In the genomic region with DNA sequence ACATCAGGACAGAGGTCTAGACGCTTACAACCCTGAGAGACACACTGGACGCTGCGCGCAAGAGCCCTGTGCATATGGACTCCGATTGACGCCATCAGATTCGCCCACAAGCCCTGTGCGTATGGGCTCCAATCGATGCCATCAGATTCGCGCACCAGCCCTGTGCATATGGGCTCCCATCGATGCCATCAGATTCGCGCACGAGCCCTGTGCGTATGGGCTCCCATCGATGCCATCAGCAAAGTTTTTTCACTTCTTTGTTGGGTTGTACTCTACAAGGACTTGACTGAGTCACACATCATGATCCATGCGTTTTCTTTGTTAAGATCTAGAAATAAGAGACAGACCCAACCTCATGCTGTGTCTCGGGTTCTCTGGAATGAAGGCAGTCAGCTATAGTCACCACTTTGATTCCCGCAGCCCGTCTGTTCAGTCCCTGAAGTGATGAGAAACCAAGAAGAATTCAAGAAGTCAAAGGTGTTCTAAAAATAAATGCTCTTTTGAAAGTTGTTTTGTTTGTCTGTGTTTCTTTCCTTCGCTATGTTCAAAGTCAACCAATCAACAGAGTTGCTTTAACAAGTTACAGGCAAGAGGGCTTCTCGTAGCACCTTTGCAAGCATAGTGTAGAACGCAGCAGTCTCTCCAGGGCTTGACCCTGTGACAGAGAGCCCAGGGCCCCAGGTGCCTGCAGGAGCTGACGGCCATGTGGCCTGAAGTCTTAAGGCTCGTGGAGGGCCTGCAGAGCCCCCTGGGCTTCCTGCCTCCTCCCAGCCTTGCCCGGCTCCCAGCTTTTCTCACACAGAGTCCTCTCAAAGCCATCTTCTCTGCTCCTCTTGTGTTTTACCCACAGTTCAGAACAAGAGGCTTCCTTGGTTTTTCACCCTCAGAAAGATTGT, we compare ENCODE assay signal across 11 cellular contexts. TPM values are rescaled to one million over a fixed set of nuclear protein-coding genes. Genes with fewer than 3 reads are reported as not detected.
A peak's percentile ranks its signal among the peaks of the same experiment; 100 is the strongest.
DNase-seq lines count a peak whose midpoint lies in the region; ATAC-seq, FAIRE-seq and TF ChIP-seq lines count a peak whose summit lies in the region.
"Had no signal": no experiment of that assay in that cellular context is flagged by ENCODE, and none has a peak within 500 bp of the region (broad histone marks: within the 10 kb centered on the region; RNA-seq: fewer than 3 reads in every experiment).

No MANE protein-coding gene starts in this region.

- no peak for ATAC-seq in psoas muscle
- ATAC-seq in GM18909 (IDR thresholded peaks at IDR 0.05; ENCODE audit: poor library complexity, unreplicated experiment) = no peak

- no peaks in the 10 kb centered on the region for H3K27me3 ChIP-seq in AG04450 (ENCODE audit: control insufficient read depth, insufficient read depth, low read length)
- no peaks in the 10 kb centered on the region for H3K27me3 ChIP-seq in astrocyte (ENCODE audit: insufficient read depth, low read length)
- H3K27me3 ChIP-seq in psoas muscle (ENCODE audit: insufficient read depth in 3 of 3, low read length in 2 of 3) = no peaks in the 10 kb centered on the region
- H3K27me3 ChIP-seq: foreskin keratinocyte had no signal

- peaks cover 17% of the 10 kb centered on the region for H3K36me3 Mint-ChIP-seq in astrocyte (ENCODE audit: low read depth, unreplicated experiment)

- no peak for TF ChIP-seq CTCF in AG04450 (IDR thresholded peaks at IDR 0.05; ENCODE audit: low read depth, low read length)
- no peak for TF ChIP-seq CTCF in astrocyte (IDR thresholded peaks at IDR 0.05; ENCODE audit: insufficient read depth, low read depth, low read length)
- TF ChIP-seq CTCF in fibroblast of pulmonary artery (IDR thresholded peaks at IDR 0.05; ENCODE audit: low read length, missing control alignments) = no peak
- no peak for TF ChIP-seq CTCF in psoas muscle (IDR thresholded peaks at IDR 0.05)

- H3K27me3 Mint-ChIP-seq in astrocyte (ENCODE audit: low read depth, unreplicated experiment) = no peaks in the 10 kb centered on the region

- H3K9me3 ChIP-seq in AG04450 (ENCODE audit: control insufficient read depth, insufficient read depth, low read length) = peaks cover 3% of the 10 kb centered on the region
- no peaks in the 10 kb centered on the region for H3K9me3 ChIP-seq in astrocyte (ENCODE audit: insufficient read depth, low read depth, low read length)
- no peaks in the 10 kb centered on the region for H3K9me3 ChIP-seq in psoas muscle

- intact Hi-C loops in psoas muscle (cut with DNase I) = loop anchor here in 1 of 2 donors (5.0 kb wide), 1 partner anchor 62 kb away; no protein-coding TSS in a partner anchor

- peak; percentile 69 for FAIRE-seq in astrocyte (lab: Jason Lieb, UNC)

- H4K20me1 ChIP-seq in astrocyte (ENCODE audit: insufficient read depth, low read length) = no peaks in the 10 kb centered on the region

- H3K27ac ChIP-seq in AG04450 (ENCODE audit: low read depth, low read length) (peak overlapping the region; percentile 94), astrocyte (ENCODE audit: low read depth, low read length) (peak overlapping the region; percentile 99), psoas muscle (peak overlapping the region; percentile 66)
- H3K27ac ChIP-seq: foreskin keratinocyte had no signal

- H3K9me3 Mint-ChIP-seq in astrocyte (ENCODE audit: unreplicated experiment) = peaks cover 3% of the 10 kb centered on the region

- H3K4me3 Mint-ChIP-seq in astrocyte (ENCODE audit: unreplicated experiment) = peak overlapping the region; percentile 28

- H3K79me2 ChIP-seq in astrocyte (ENCODE audit: insufficient read depth, low read length) = peaks cover 76% of the 10 kb centered on the region

- H3K4me1 Mint-ChIP-seq in astrocyte (ENCODE audit: low read depth, unreplicated experiment) = peaks cover 70% of the 10 kb centered on the region

- H2AFZ ChIP-seq in astrocyte (ENCODE audit: low read depth, low read length) = no peak overlapping the region

- H3K36me3 ChIP-seq in astrocyte (ENCODE audit: insufficient read depth, low read length) (no peaks in the 10 kb centered on the region), psoas muscle (ENCODE audit: insufficient read depth in 1 of 2, low read depth in 1 of 2) (peaks cover 0 to 7% of the 10 kb centered on the region in 2 donors)

- H3K4me1 ChIP-seq in astrocyte (ENCODE audit: insufficient read depth, low read length) (peaks cover 65% of the 10 kb centered on the region), psoas muscle (peaks cover 65% of the 10 kb centered on the region)

- CTCF ChIA-PET in AG04450 (lab: Charles Lee) = no interaction called here

- POLR2A ChIA-PET in AG04450 (lab: Yijun Ruan, JAX) = no interaction called here

- H3K4me3 ChIP-seq in AG04450 (ENCODE audit: low read depth, low read length) (no peak overlapping the region), astrocyte (ENCODE audit: insufficient read depth, low read depth, low read length) (peak overlapping the region; percentile 6), fibroblast of pulmonary artery (replicated peaks; ENCODE audit: low read depth, low read length) (no peak overlapping the region), psoas muscle (no peak overlapping the region)

- DNase-seq in AG04450 (ENCODE audit: low read depth, low spot score) = no peak
- peak; percentile 96 for DNase-seq in astrocyte (ENCODE audit: low read depth)
- DNase-seq in fibroblast of pulmonary artery (ENCODE audit: low read depth) = peak; percentile 58
- DNase-seq in psoas muscle = no peak
- DNase-seq in DMS153 treated with DMSO at 0.1 percent for 48 hours (lab: John Stamatoyannopoulos, UW; ENCODE audit: unreplicated experiment) = no peak
- no peak for DNase-seq in germinal center (ENCODE audit: low spot score)
- no peak for DNase-seq in NCI-H187 (lab: John Stamatoyannopoulos, UW)
- DNase-seq: activated T-cell treated with anti-CD3 and anti-CD28 coated beads, Interleukin-2, amount 50 U/mL, for 1 hour; NCI-H446 had no signal

- H3K4me2 ChIP-seq in astrocyte (ENCODE audit: low read length) = peak overlapping the region; percentile 79

- H3K27ac Mint-ChIP-seq in astrocyte (ENCODE audit: unreplicated experiment) = peak overlapping the region; percentile 97

- 94 to 96% (median 94%) methylated on average over 27 of the region's 27 CpGs for WGBS in psoas muscle, 3 donors

- H3K9ac ChIP-seq in astrocyte (ENCODE audit: low read length) = peak overlapping the region; percentile 85

RNA-seq across cellular contexts. Expression of a gene that starts 7.9 kb away (rescaled TPM):
- polyA plus RNA-seq in AG04450 (2011; rRNA removed) (70.9 and 76.6 TPM in 2 replicates), psoas muscle (10 to 100 TPM in 1 of 3 donors, 1 to 10 TPM in 2; 7.8 to 26.7 (median 8.0) TPM)
- 86.5 and 107 TPM in 2 replicates for polyA minus RNA-seq in AG04450 (2011; rRNA and poly(A)+ RNA removed)
- total RNA-seq in astrocyte (33.5 and 38.8 TPM in 2 replicates), psoas muscle (10 to 100 TPM; 14.2 to 40.4 (median 28.4) TPM)

RNA-seq across cellular contexts. Expression of a gene that starts 32.6 kb away (rescaled TPM):
- polyA plus RNA-seq in AG04450 (2011; rRNA removed) = 0.77 and 0.87 TPM in 2 replicates
- 2.8 and 3.5 TPM in 2 replicates for polyA minus RNA-seq in AG04450 (2011; rRNA and poly(A)+ RNA removed)
- 1.2 and 1.3 TPM in 2 replicates for total RNA-seq in astrocyte
- total RNA-seq in psoas muscle = 1 to 10 TPM in 1 of 4 donors, under 1 TPM in 3; 0.17 to 1.3 (median 0.72) TPM
- under 1 TPM; 0.25 to 0.48 (median 0.38) TPM for polyA plus RNA-seq in psoas muscle

Comparison
In these comparisons a context has a peak if more than half of its experiments do, and no peak if none do; other contexts are left out.
1. DNase-seq: peak in astrocyte (single experiment) and fibroblast of pulmonary artery (single experiment); none in AG04450 (single experiment), psoas muscle (0 of 2), DMS153 treated with DMSO at 0.1 percent for 48 hours (single experiment), germinal center (single experiment) and NCI-H187 (0 of 2).
2. Peak in every context shown above with its lines, with median percentiles within 50 percentile points of each other: H3K27ac ChIP-seq.